In genomic region chr19:42501733-42502132, GRCh38 we compare ENCODE assay signal across 26 cellular contexts. TPM values are rescaled to one million over a fixed set of nuclear protein-coding genes. Genes with fewer than 3 reads are reported as not detected.
"Had no signal": no experiment of that assay in that cellular context is flagged by ENCODE, and none has a peak within 500 bp of the region (broad histone marks: within the 10 kb centered on the region; RNA-seq: fewer than 3 reads in every experiment).

No MANE protein-coding gene starts in this region.

- H3K27me3 ChIP-seq: heart right ventricle, sigmoid colon, testis, uterus had no signal

- H3K4me3 ChIP-seq: heart right ventricle, sigmoid colon, testis, uterus had no signal

- H3K27me3 Mint-ChIP-seq: natural killer cell treated with Interleukin-12 subunit alpha and Interleukin-12 subunit beta and Interleukin-15 and Interleukin-18, amount 100 ng/mL, for 72 hours; progenitor cell of endocrine pancreas had no signal

- ATAC-seq: heart right ventricle; left colon; natural killer cell treated with Interleukin-12 subunit alpha and Interleukin-12 subunit beta and Interleukin-15 and Interleukin-18, amount 100 ng/mL, for 72 hours had no signal

- H3K9me3 Mint-ChIP-seq: brain; dendritic cell treated with granulocyte-macrophage colony-stimulating factor and Interleukin-4, amounts not matched to agents 40 ng/mL and 50 ng/mL, for 4 days; memory B cell; natural killer cell treated with Interleukin-12 subunit alpha and Interleukin-12 subunit beta and Interleukin-15 and Interleukin-18, amount 100 ng/mL, for 72 hours had no signal

- H3K36me3 ChIP-seq: heart right ventricle, sigmoid colon, uterus had no signal

- H3K9me3 ChIP-seq: heart right ventricle, sigmoid colon, testis, uterus had no signal

- H3K27ac Mint-ChIP-seq: brain; dendritic cell treated with granulocyte-macrophage colony-stimulating factor and Interleukin-4, amounts not matched to agents 40 ng/mL and 50 ng/mL, for 4 days; memory B cell; natural killer cell treated with Interleukin-12 subunit alpha and Interleukin-12 subunit beta and Interleukin-15 and Interleukin-18, amount 100 ng/mL, for 72 hours; progenitor cell of endocrine pancreas had no signal

- H3K27ac ChIP-seq: heart right ventricle, sigmoid colon, testis, uterus, VCaP had no signal

- DNase-seq: activated naive CD4-positive, alpha-beta T cell; anterior cingulate cortex; effector CD4-positive, alpha-beta T cell; foreskin fibroblast; heart right ventricle; left colon; retina; sigmoid colon; stimulated activated CD4-positive, alpha-beta T cell treated with anti-CD3 and anti-CD28 coated beads, Interleukin-2, amount 100 ng/mL, for 48 hours; stimulated activated CD8-positive, alpha-beta memory T cell treated with anti-CD3 and anti-CD28 coated beads, Interleukin-4, amount 100 ng/mL, for 48 hours; stimulated activated naive CD4-positive, alpha-beta T cell; testis; trophoblast cell; uterus had no signal

- H3K4me3 Mint-ChIP-seq: brain; dendritic cell treated with granulocyte-macrophage colony-stimulating factor and Interleukin-4, amounts not matched to agents 40 ng/mL and 50 ng/mL, for 4 days; memory B cell; natural killer cell treated with Interleukin-12 subunit alpha and Interleukin-12 subunit beta and Interleukin-15 and Interleukin-18, amount 100 ng/mL, for 72 hours had no signal

- H3K4me1 ChIP-seq: uterus had no signal

- H3K36me3 Mint-ChIP-seq: brain; memory B cell; natural killer cell treated with Interleukin-12 subunit alpha and Interleukin-12 subunit beta and Interleukin-15 and Interleukin-18, amount 100 ng/mL, for 72 hours had no signal

RNA-seq across cellular contexts. Expression of gene CEACAM1, which starts 26.5 kb away (rescaled TPM):
- total RNA-seq: fibroblast of lung, osteocyte had no signal

RNA-seq across cellular contexts. Expression of gene CXCL17, which starts 59.0 kb away (rescaled TPM):
- total RNA-seq: activated CD8-positive, alpha-beta memory T cell treated with anti-CD3 and anti-CD28 coated beads for 36 hours; cardiac septum; epithelial cell of proximal tubule; fibroblast of lung; heart right ventricle; left colon; natural killer cell treated with Interleukin-12 subunit alpha and Interleukin-12 subunit beta and Interleukin-15 and Interleukin-18, amount 100 ng/mL, for 72 hours; osteocyte; sigmoid colon; T-helper 1 cell treated with Interleukin-12 subunit alpha and Interleukin-12 subunit beta and Interleukin-4 antibody, amounts not matched to agents 30 ng/mL and 1 ng/mL, for 36 hours; testis; uterus had no signal
